ENCODE assay signal across 36 cellular contexts in the genomic region with DNA sequence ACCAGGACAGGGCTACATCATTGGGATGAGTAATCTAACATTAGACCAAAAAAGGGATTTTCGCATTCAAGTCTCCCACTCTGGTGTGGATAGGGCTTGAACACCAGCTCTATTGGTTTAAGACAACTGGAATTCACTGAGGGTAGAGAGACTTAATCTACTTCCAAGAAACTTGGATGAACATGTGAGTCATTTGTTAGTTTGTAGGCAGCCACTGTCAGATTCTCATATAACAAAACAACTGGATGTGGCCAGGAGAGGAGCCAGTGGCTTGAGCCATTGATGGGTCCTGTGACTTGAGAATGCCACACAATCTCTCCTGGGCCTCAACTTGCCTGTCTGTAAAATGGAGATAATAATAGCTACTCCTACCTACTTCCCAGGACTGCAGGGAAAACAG. TPM values are rescaled to one million over a fixed set of nuclear protein-coding genes. Genes with fewer than 3 reads are reported as not detected.
"Had no signal": no experiment of that assay in that cellular context is flagged by ENCODE, and none has a peak within 500 bp of the region (broad histone marks: within the 10 kb centered on the region; RNA-seq: fewer than 3 reads in every experiment).

No MANE protein-coding gene starts in this region.

- H3K27me3 Mint-ChIP-seq: activated B cell treated with CpG ODN at 0.5 μM for 24 hours; activated CD8-positive, alpha-beta T cell treated with anti-CD3 and anti-CD28 coated beads for 36 hours; activated naive CD8-positive, alpha-beta T cell; stimulated activated memory B cell treated with anti-CD40 and anti-IgM and Interleukin-4, amounts not matched to agents 10 μg/mL and 1 μg/mL and 100 μg/mL, for 72 hours; stimulated activated naive CD8-positive, alpha-beta T cell treated with anti-CD3 and anti-CD28 coated beads, Interleukin-15, amount 100 ng/mL, for 72 hours; T-cell had no signal

- H3K27me3 ChIP-seq: cardiac muscle cell, colonic mucosa, dorsolateral prefrontal cortex, esophagus muscularis mucosa, sigmoid colon, upper lobe of left lung had no signal

- H3K4me3 Mint-ChIP-seq: activated B cell treated with CpG ODN at 0.5 μM for 24 hours; activated CD8-positive, alpha-beta memory T cell treated with anti-CD3 and anti-CD28 coated beads, Interleukin-2, amount 10 ng/mL, durations not matched to agents 7 days and 5 days; activated CD8-positive, alpha-beta T cell treated with anti-CD3 and anti-CD28 coated beads for 36 hours; activated naive CD8-positive, alpha-beta T cell; activated T-cell treated with anti-CD3 and anti-CD28 coated beads, Interleukin-2, amount 50 U/mL, for 72 hours; mesothelial cell of epicardium; naive thymus-derived CD4-positive, alpha-beta T cell; stimulated activated memory B cell treated with anti-CD40 and anti-IgM and Interleukin-4, amounts not matched to agents 10 μg/mL and 1 μg/mL and 100 μg/mL, for 72 hours; stimulated activated naive CD8-positive, alpha-beta T cell treated with anti-CD3 and anti-CD28 coated beads, Interleukin-15, amount 100 ng/mL, for 72 hours; T-cell; T-helper 2 cell treated with Interferon-gamma antibody and Interleukin-4, amounts not matched to agents 5 μg/mL and 100 μg/mL, for 36 hours had no signal

- H3K9me3 Mint-ChIP-seq: activated B cell treated with CpG ODN at 0.5 μM for 24 hours; activated CD8-positive, alpha-beta T cell treated with anti-CD3 and anti-CD28 coated beads for 36 hours; activated T-cell treated with anti-CD3 and anti-CD28 coated beads, Interleukin-2, amount 50 U/mL, for 72 hours; mesothelial cell of epicardium; naive thymus-derived CD4-positive, alpha-beta T cell; stimulated activated memory B cell treated with anti-CD40 and anti-IgM and Interleukin-4, amounts not matched to agents 10 μg/mL and 1 μg/mL and 100 μg/mL, for 72 hours; stimulated activated naive CD8-positive, alpha-beta T cell treated with anti-CD3 and anti-CD28 coated beads, Interleukin-15, amount 100 ng/mL, for 72 hours; T-cell; T-helper 2 cell treated with Interferon-gamma antibody and Interleukin-4, amounts not matched to agents 5 μg/mL and 100 μg/mL, for 36 hours had no signal

- H3K4me3 ChIP-seq: cardiac muscle cell, colonic mucosa, dorsolateral prefrontal cortex, esophagus muscularis mucosa, left ventricle myocardium inferior, pancreas, prostate gland, sigmoid colon, smooth muscle cell, upper lobe of left lung had no signal

- H3K9me3 ChIP-seq: colonic mucosa, esophagus muscularis mucosa, left ventricle myocardium inferior, pancreas, prostate gland, sigmoid colon, upper lobe of left lung had no signal

- H3K27ac Mint-ChIP-seq: activated B cell treated with CpG ODN at 0.5 μM for 24 hours; activated CD8-positive, alpha-beta memory T cell treated with anti-CD3 and anti-CD28 coated beads, Interleukin-2, amount 10 ng/mL, durations not matched to agents 7 days and 5 days; activated CD8-positive, alpha-beta T cell treated with anti-CD3 and anti-CD28 coated beads for 36 hours; activated naive CD8-positive, alpha-beta T cell; activated T-cell treated with anti-CD3 and anti-CD28 coated beads, Interleukin-2, amount 50 U/mL, for 72 hours; mesothelial cell of epicardium; naive thymus-derived CD4-positive, alpha-beta T cell; stimulated activated memory B cell treated with anti-CD40 and anti-IgM and Interleukin-4, amounts not matched to agents 10 μg/mL and 1 μg/mL and 100 μg/mL, for 72 hours; stimulated activated naive CD8-positive, alpha-beta T cell treated with anti-CD3 and anti-CD28 coated beads, Interleukin-15, amount 100 ng/mL, for 72 hours; T-cell; T-helper 2 cell treated with Interferon-gamma antibody and Interleukin-4, amounts not matched to agents 5 μg/mL and 100 μg/mL, for 36 hours had no signal

- H3K4me2 ChIP-seq: smooth muscle cell had no signal

- H3K36me3 Mint-ChIP-seq: activated CD8-positive, alpha-beta memory T cell treated with anti-CD3 and anti-CD28 coated beads, Interleukin-2, amount 10 ng/mL, durations not matched to agents 7 days and 5 days; activated naive CD8-positive, alpha-beta T cell; mesothelial cell of epicardium; stimulated activated memory B cell treated with anti-CD40 and anti-IgM and Interleukin-4, amounts not matched to agents 10 μg/mL and 1 μg/mL and 100 μg/mL, for 72 hours; T-cell had no signal

- H3K27ac ChIP-seq: cardiac muscle cell, colonic mucosa, dorsolateral prefrontal cortex, esophagus muscularis mucosa, left ventricle myocardium inferior, pancreas, prostate gland, sigmoid colon, upper lobe of left lung had no signal

- DNase-seq: activated B cell treated with CpG ODN at 0.5 μM for 24 hours; activated CD4-positive, alpha-beta T cell treated with anti-CD3 and anti-CD28 coated beads, Interleukin-2, amount 50 U/mL, for 1 hour; activated CD8-positive, alpha-beta memory T cell treated with anti-CD3 and anti-CD28 coated beads, Interleukin-2, amount 10 ng/mL, durations not matched to agents 7 days and 5 days; activated CD8-positive, alpha-beta T cell treated with anti-CD3 and anti-CD28 coated beads for 36 hours; activated effector memory CD4-positive, alpha-beta T cell treated with Interleukin-2 at 50 U/mL for 16 hours; activated naive CD4-positive, alpha-beta T cell treated with Interleukin-2 at 50 U/mL for 16 hours; activated T-cell treated with anti-CD3 and anti-CD28 coated beads, Interleukin-2, amount 50 U/mL, for 72 hours; anterior cingulate cortex; cerebellar nuclear complex; colonic mucosa; dorsolateral prefrontal cortex; effector memory CD4-positive, alpha-beta T cell; glutamatergic neuron; left ventricle myocardium inferior; naive thymus-derived CD4-positive, alpha-beta T cell; pancreas; sigmoid colon; stimulated activated CD4-positive, alpha-beta T cell treated with anti-CD3 and anti-CD28 coated beads, Interleukin-1b, Interleukin-23, amount 100 ng/mL, for 48 hours; stimulated activated CD4-positive, alpha-beta T cell treated with anti-CD3 and anti-CD28 coated beads, Interleukin-4, amount 100 ng/mL, for 4 hours; stimulated activated CD8-positive, alpha-beta memory T cell treated with anti-CD3 and anti-CD28 coated beads, Interleukin-4, amount 100 ng/mL, for 48 hours; stimulated activated naive CD8-positive, alpha-beta T cell treated with anti-CD3 and anti-CD28 coated beads, Interleukin-15, amount 100 ng/mL, for 72 hours; substantia nigra; T-cell; upper lobe of left lung had no signal

- FAIRE-seq: frontal cortex, islet of Langerhans, pancreas had no signal

- H3K36me3 ChIP-seq: cardiac muscle cell, colonic mucosa, esophagus muscularis mucosa, left ventricle myocardium inferior, pancreas, prostate gland, sigmoid colon, upper lobe of left lung had no signal

- ATAC-seq: activated CD8-positive, alpha-beta memory T cell treated with anti-CD3 and anti-CD28 coated beads, Interleukin-2, amount 10 ng/mL, durations not matched to agents 7 days and 5 days; activated CD8-positive, alpha-beta T cell treated with anti-CD3 and anti-CD28 coated beads for 36 hours; activated T-cell treated with anti-CD3 and anti-CD28 coated beads, Interleukin-2, amount 50 U/mL, for 72 hours; naive thymus-derived CD4-positive, alpha-beta T cell; pancreas; stimulated activated memory B cell treated with anti-CD40 and anti-IgM and Interleukin-4, amounts not matched to agents 10 μg/mL and 1 μg/mL and 100 μg/mL, for 72 hours; stimulated activated naive CD8-positive, alpha-beta T cell treated with anti-CD3 and anti-CD28 coated beads, Interleukin-15, amount 100 ng/mL, for 72 hours; T-cell had no signal

- H3K4me1 ChIP-seq: colonic mucosa, esophagus muscularis mucosa, pancreas, prostate gland had no signal

RNA-seq across cellular contexts. Expression of a gene that starts 16.5 kb away (rescaled TPM):
- total RNA-seq: activated CD8-positive, alpha-beta memory T cell treated with anti-CD3 and anti-CD28 coated beads, Interleukin-2, amount 10 ng/mL, durations not matched to agents 7 days and 5 days; activated CD8-positive, alpha-beta T cell treated with anti-CD3 and anti-CD28 coated beads for 36 hours; activated T-cell treated with anti-CD3 and anti-CD28 coated beads, Interleukin-2, amount 50 U/mL, for 72 hours; colonic mucosa; esophagus muscularis mucosa; left ventricle myocardium inferior; lung microvascular endothelial cell; naive thymus-derived CD4-positive, alpha-beta T cell; sigmoid colon; T-cell had no signal
- polyA plus RNA-seq: naive thymus-derived CD4-positive, alpha-beta T cell; neural cell had no signal
